Comparison of ENCODE assay signal across 18 cellular contexts in genomic region chr15:48657891-48658591, GRCh38.
"Had no signal": no experiment of that assay in that cellular context is flagged by ENCODE, and none has a peak within 500 bp of the region (broad histone marks: within the 10 kb centered on the region; RNA-seq: fewer than 3 reads in every experiment).

No MANE protein-coding gene starts in this region.

- H3K9me3 ChIP-seq: breast epithelium, prostate gland, stomach, thoracic aorta had no signal

- H3K27ac Mint-ChIP-seq: activated CD8-positive, alpha-beta T cell treated with anti-CD3 and anti-CD28 coated beads for 36 hours; activated naive CD8-positive, alpha-beta T cell treated with anti-CD3 and anti-CD28 coated beads for 36 hours; activated T-cell treated with anti-CD3 and anti-CD28 coated beads, Interleukin-2, amount 50 U/mL, for 72 hours; endodermal cell had no signal

- DNase-seq: activated CD4-positive, alpha-beta T cell treated with anti-CD3 and anti-CD28 coated beads for 4 hours; activated CD8-positive, alpha-beta memory T cell treated with anti-CD3 and anti-CD28 coated beads, Interleukin-2, amount 50 U/mL, for 4 hours; activated CD8-positive, alpha-beta T cell treated with anti-CD3 and anti-CD28 coated beads for 36 hours; activated gamma-delta T cell treated with Interleukin-2 at 50 U/mL for 16 hours; activated naive CD8-positive, alpha-beta T cell treated with anti-CD3 and anti-CD28 coated beads for 36 hours; activated T-cell treated with anti-CD3 and anti-CD28 coated beads, Interleukin-2, amount 50 U/mL, for 72 hours; anterior cingulate cortex; endodermal cell; erythroblast; foreskin melanocyte; head of caudate nucleus; naive B cell; stimulated activated CD4-positive, alpha-beta T cell treated with anti-CD3 and anti-CD28 coated beads, Interleukin-15, amount 100 ng/mL, for 24 hours; stimulated activated CD4-positive, alpha-beta T cell treated with anti-CD3 and anti-CD28 coated beads, Interleukin-4, amount 100 ng/mL, for 24 hours; stomach had no signal

- H3K27me3 ChIP-seq: breast epithelium, stomach had no signal

- H3K9me3 Mint-ChIP-seq: activated CD8-positive, alpha-beta T cell treated with anti-CD3 and anti-CD28 coated beads for 36 hours; activated T-cell treated with anti-CD3 and anti-CD28 coated beads, Interleukin-2, amount 50 U/mL, for 72 hours; endodermal cell had no signal

- H3K4me3 ChIP-seq: prostate gland, stomach, thoracic aorta had no signal

- H3K4me1 ChIP-seq: breast epithelium, prostate gland, stomach had no signal

- H3K36me3 ChIP-seq: breast epithelium, prostate gland, stomach, thoracic aorta had no signal

- ATAC-seq: activated CD8-positive, alpha-beta T cell treated with anti-CD3 and anti-CD28 coated beads for 36 hours; activated T-cell treated with anti-CD3 and anti-CD28 coated beads, Interleukin-2, amount 50 U/mL, for 72 hours had no signal

- H3K4me3 Mint-ChIP-seq: activated CD8-positive, alpha-beta T cell treated with anti-CD3 and anti-CD28 coated beads for 36 hours; activated naive CD8-positive, alpha-beta T cell treated with anti-CD3 and anti-CD28 coated beads for 36 hours; activated T-cell treated with anti-CD3 and anti-CD28 coated beads, Interleukin-2, amount 50 U/mL, for 72 hours; endodermal cell; naive B cell had no signal

- H3K4me1 Mint-ChIP-seq: activated naive CD8-positive, alpha-beta T cell treated with anti-CD3 and anti-CD28 coated beads for 36 hours; endodermal cell; naive B cell had no signal

- H3K27ac ChIP-seq: prostate gland, thoracic aorta had no signal

- H3K36me3 Mint-ChIP-seq: activated naive CD8-positive, alpha-beta T cell treated with anti-CD3 and anti-CD28 coated beads for 36 hours had no signal
